In genomic region chr1:113836534-113836933, GRCh38 we compare ENCODE assay signal across 31 cellular contexts. TPM values are rescaled to one million over a fixed set of nuclear protein-coding genes. Genes with fewer than 3 reads are reported as not detected.
"Had no signal": no experiment of that assay in that cellular context is flagged by ENCODE, and none has a peak within 500 bp of the region (broad histone marks: within the 10 kb centered on the region; RNA-seq: fewer than 3 reads in every experiment).

No MANE protein-coding gene starts in this region.

- H3K4me1 Mint-ChIP-seq: activated T-helper 17 cell treated with anti-CD3 and anti-CD28 coated beads, Interleukin-2, amount 50 U/mL, for 72 hours; central memory CD8-positive, alpha-beta T cell; endodermal cell had no signal

- H3K27me3 ChIP-seq: brain microvascular endothelial cell, dorsolateral prefrontal cortex had no signal

- H3K27ac ChIP-seq: brain microvascular endothelial cell, coronary artery, dorsolateral prefrontal cortex, WERI-Rb-1 had no signal

- H3K36me3 ChIP-seq: brain microvascular endothelial cell, WERI-Rb-1 had no signal

- H3K9me3 Mint-ChIP-seq: activated CD4-positive, alpha-beta T cell treated with anti-CD3 and anti-CD28 coated beads, Interleukin-2, amount 10 ng/mL, durations not matched to agents 24 days and 14 days; activated CD8-positive, alpha-beta T cell treated with anti-CD3 and anti-CD28 coated beads for 36 hours; activated T-cell treated with anti-CD3 and anti-CD28 coated beads, Interleukin-2, amount 50 U/mL, for 4 hours; activated T-helper 17 cell treated with anti-CD3 and anti-CD28 coated beads, Interleukin-2, amount 50 U/mL, for 72 hours; central memory CD8-positive, alpha-beta T cell; dendritic cell treated with granulocyte-macrophage colony-stimulating factor and Interleukin-4, amounts not matched to agents 40 ng/mL and 50 ng/mL, for 4 days; T-helper 1 cell treated with Interleukin-12 subunit alpha and Interleukin-12 subunit beta and Interleukin-4 antibody, amounts not matched to agents 30 μg/mL and 1 μg/mL, for 36 hours; T-helper 2 cell treated with Interferon-gamma antibody and Interleukin-4, amounts not matched to agents 5 μg/mL and 100 μg/mL, for 36 hours had no signal

- H3K27me3 Mint-ChIP-seq: activated CD4-positive, alpha-beta T cell treated with anti-CD3 and anti-CD28 coated beads for 36 hours; activated CD4-positive, alpha-beta T cell treated with anti-CD3 and anti-CD28 coated beads, Interleukin-2, amount 10 ng/mL, durations not matched to agents 24 days and 14 days; activated CD8-positive, alpha-beta T cell treated with anti-CD3 and anti-CD28 coated beads for 36 hours; activated naive CD8-positive, alpha-beta T cell; activated T-helper 17 cell treated with anti-CD3 and anti-CD28 coated beads, Interleukin-2, amount 50 U/mL, for 72 hours; central memory CD8-positive, alpha-beta T cell; dendritic cell treated with granulocyte-macrophage colony-stimulating factor and Interleukin-4, amounts not matched to agents 40 ng/mL and 50 ng/mL, for 4 days had no signal

- H3K4me3 Mint-ChIP-seq: activated CD4-positive, alpha-beta T cell treated with anti-CD3 and anti-CD28 coated beads for 36 hours; activated CD4-positive, alpha-beta T cell treated with anti-CD3 and anti-CD28 coated beads, Interleukin-2, amount 10 ng/mL, durations not matched to agents 24 days and 14 days; activated CD8-positive, alpha-beta T cell treated with anti-CD3 and anti-CD28 coated beads for 36 hours; activated naive CD8-positive, alpha-beta T cell; activated T-cell treated with anti-CD3 and anti-CD28 coated beads, Interleukin-2, amount 50 U/mL, for 4 hours; activated T-helper 17 cell treated with anti-CD3 and anti-CD28 coated beads, Interleukin-2, amount 50 U/mL, for 72 hours; central memory CD8-positive, alpha-beta T cell; dendritic cell treated with granulocyte-macrophage colony-stimulating factor and Interleukin-4, amounts not matched to agents 40 ng/mL and 50 ng/mL, for 4 days; endodermal cell; T-helper 1 cell treated with Interleukin-12 subunit alpha and Interleukin-12 subunit beta and Interleukin-4 antibody, amounts not matched to agents 30 μg/mL and 1 μg/mL, for 36 hours; T-helper 2 cell treated with Interferon-gamma antibody and Interleukin-4, amounts not matched to agents 5 μg/mL and 100 μg/mL, for 36 hours had no signal

- ATAC-seq: activated CD4-positive, alpha-beta T cell treated with anti-CD3 and anti-CD28 coated beads for 36 hours; activated T-cell treated with anti-CD3 and anti-CD28 coated beads, Interleukin-2, amount 50 U/mL, for 4 hours; activated T-helper 17 cell treated with anti-CD3 and anti-CD28 coated beads, Interleukin-2, amount 50 U/mL, for 72 hours; esophagus mucosa had no signal

- H3K4me3 ChIP-seq: coronary artery had no signal

- H3K27ac Mint-ChIP-seq: activated CD4-positive, alpha-beta T cell treated with anti-CD3 and anti-CD28 coated beads, Interleukin-2, amount 10 ng/mL, durations not matched to agents 24 days and 14 days; activated CD8-positive, alpha-beta T cell treated with anti-CD3 and anti-CD28 coated beads for 36 hours; activated T-helper 17 cell treated with anti-CD3 and anti-CD28 coated beads, Interleukin-2, amount 50 U/mL, for 72 hours; dendritic cell treated with granulocyte-macrophage colony-stimulating factor and Interleukin-4, amounts not matched to agents 40 ng/mL and 50 ng/mL, for 4 days; endodermal cell; T-helper 2 cell treated with Interferon-gamma antibody and Interleukin-4, amounts not matched to agents 5 μg/mL and 100 μg/mL, for 36 hours had no signal

- DNase-seq: activated CD4-positive, alpha-beta T cell treated with anti-CD3 and anti-CD28 coated beads for 36 hours; activated CD4-positive, alpha-beta T cell treated with anti-CD3 and anti-CD28 coated beads, Interleukin-2, amount 10 ng/mL, durations not matched to agents 24 days and 14 days; activated CD4-positive, CD25-positive, alpha-beta regulatory T cell; activated CD4-positive, CD25-positive, alpha-beta regulatory T cell treated with anti-CD3 and anti-CD28 coated beads, Interleukin-2, amount 50 U/mL, for 72 hours; activated CD8-positive, alpha-beta memory T cell treated with anti-CD3 and anti-CD28 coated beads for 24 hours; activated CD8-positive, alpha-beta T cell treated with anti-CD3 and anti-CD28 coated beads for 36 hours; activated effector memory CD4-positive, alpha-beta T cell treated with Interleukin-2 at 50 U/mL for 16 hours; activated gamma-delta T cell treated with Interleukin-2 at 50 U/mL for 16 hours; activated naive CD4-positive, alpha-beta T cell treated with anti-CD3 and anti-CD28 coated beads, Interleukin-2, amount 50 U/mL, for 16 hours; activated naive CD4-positive, alpha-beta T cell treated with Interleukin-2 at 50 U/mL for 16 hours; activated T-cell treated with anti-CD3 and anti-CD28 coated beads, Interleukin-2, amount 50 U/mL, for 4 hours; amniotic stem cell; anterior cingulate cortex; brain microvascular endothelial cell; dorsolateral prefrontal cortex; effector memory CD4-positive, alpha-beta T cell; endodermal cell; foreskin fibroblast; head of caudate nucleus; T1000; WERI-Rb-1 had no signal

RNA-seq across cellular contexts. Expression of gene PTPN22, which starts 35.0 kb away (rescaled TPM):
- total RNA-seq: endodermal cell, epithelial cell of proximal tubule had no signal

RNA-seq across cellular contexts. Expression of gene BCL2L15, which starts 50.8 kb away (rescaled TPM):
- total RNA-seq: cardiac septum had no signal
